In genomic region chr13:43874512-43875092, GRCh38 we compare ENCODE assay signal across 9 cellular contexts. TPM values are rescaled to one million over a fixed set of nuclear protein-coding genes. Genes with fewer than 3 reads are reported as not detected.
DNase-seq lines count a peak whose midpoint lies in the region; ATAC-seq, FAIRE-seq and TF ChIP-seq lines count a peak whose summit lies in the region.
"Had no signal": no experiment of that assay in that cellular context is flagged by ENCODE, and none has a peak within 500 bp of the region (broad histone marks: within the 10 kb centered on the region; RNA-seq: fewer than 3 reads in every experiment).

No MANE protein-coding gene starts in this region.

- no peak overlapping the region for H2BK12ac ChIP-seq in H1 (ENCODE audit: low read depth, low read length)

- WGBS in H1 (ENCODE audit: extremely low coverage in 1 of 2, insufficient coverage in 1 of 2, insufficient read length in 1 of 2, insufficient replicate concordance in 2 of 2, low coverage in 1 of 2, low lambda C conversion rate in 2 of 2, missing lambda C conversion rate in 1 of 2), 2 experiments, result 35% methylated on average over 2 of the region's 2 CpGs; no CpG with 5 or more reads in 1 of the 2 experiments
- 10 to 19% (median 18%) methylated on average over 2 of the region's 2 CpGs for WGBS in psoas muscle, 3 donors

- H3K27me3 ChIP-seq in H1 (replicated peaks in 1 of 4; ENCODE audit: control insufficient read depth in 3 of 4, extremely low read depth in 1 of 4, insufficient read depth in 3 of 4, low read length in 3 of 4) (no peaks in the 10 kb centered on the region), psoas muscle (ENCODE audit: insufficient read depth in 3 of 3, low read length in 2 of 3) (no peaks in the 10 kb centered on the region), H7 (ENCODE audit: control insufficient read depth, insufficient read depth, low read length) (no peaks in the 10 kb centered on the region; the same call in 1 of the 2 replicates)

- H3K79me2 ChIP-seq in H1 (ENCODE audit: control insufficient read depth in 1 of 2, insufficient read depth in 2 of 2, low read length in 2 of 2), result no peaks in the 10 kb centered on the region; a peak in 1 of 4 replicates

- no peak overlapping the region for H4K8ac ChIP-seq in H1 (ENCODE audit: extremely low read depth, insufficient read depth, low read length)

- H3K56ac ChIP-seq in H1 (replicated peaks; ENCODE audit: insufficient read length, low read depth, low read length), result no peak overlapping the region

- H3K4me1 ChIP-seq in H1 (replicated peaks in 1 of 4; ENCODE audit: control insufficient read depth in 3 of 4, insufficient read depth in 4 of 4, low read length in 3 of 4) (peaks cover 0 to 6% (median 1%) of the 10 kb centered on the region in 4 experiments; a peak in 3 of 7 replicates), psoas muscle (no peaks in the 10 kb centered on the region)

- no peaks in the 10 kb centered on the region for H4K20me1 ChIP-seq in H1 (replicated peaks in 1 of 2; ENCODE audit: control insufficient read depth in 1 of 2, insufficient read depth in 2 of 2, low read length in 2 of 2)

- TF ChIP-seq EP300 in H1 (IDR thresholded peaks at IDR 0.05; ENCODE audit: borderline replicate concordance in 1 of 2, low read depth in 2 of 2, low read length in 2 of 2), result no peak

- H2AK5ac ChIP-seq in H1 (ENCODE audit: low read depth, low read length), result no peak overlapping the region

- no peak overlapping the region for H3K18ac ChIP-seq in H1 (ENCODE audit: extremely low read depth, low read length)

- H3K4ac ChIP-seq in H1 (replicated peaks; ENCODE audit: insufficient read length, low read depth, low read length), result no peak overlapping the region

- DNase-seq in NCI-H2107 treated with DMSO at 0.1 percent for 48 hours (lab: John Stamatoyannopoulos, UW; ENCODE audit: unreplicated experiment), result peak; percentile 20
- no peak for DNase-seq in NCI-H2107 (lab: John Stamatoyannopoulos, UW)
- DNase-seq in NCI-H69 (lab: John Stamatoyannopoulos, UW), result peak; percentile 45
- DNase-seq in H1 (ENCODE audit: low read depth in 1 of 2, low spot score in 2 of 2), result no peak
- DNase-seq in psoas muscle, result no peak
- DNase-seq in H7, result no peak
- DNase-seq in OCI-M2 (lab: John Stamatoyannopoulos, UW; ENCODE audit: unreplicated experiment), result no peak
- DNase-seq in posterior vena cava (ENCODE audit: low spot score), result no peak
- DNase-seq: activated B cell treated with CpG ODN at 0.5 μM for 24 hours had no signal

- intact Hi-C loops in psoas muscle (cut with DNase I) (loop anchor here (2.0 to 10.0 kb wide), 5 partner anchors 570 to 1282 kb away; no protein-coding TSS in a partner anchor), posterior vena cava (cut with DNase I) (loop anchor here in 1 of 2 donors (10.0 kb wide), 1 partner anchor 790 kb away; no protein-coding TSS in a partner anchor)

- H3K27ac ChIP-seq in H1 (ENCODE audit: low read depth, low read length) (no peak overlapping the region), psoas muscle (no peak overlapping the region)

- POLR2A ChIA-PET in H1 (lab: Charles Lee; ENCODE audit: partially characterized antibody), result no interaction called here

- ATAC-seq in psoas muscle, result no peak

- H4K5ac ChIP-seq in H1 (ENCODE audit: insufficient read length, low read depth, low read length), result no peak overlapping the region

- FAIRE-seq in H1 (lab: Jason Lieb, UNC), result no peak

- TF ChIP-seq POLR2A in H1 (IDR thresholded peaks at IDR 0.05; ENCODE audit: control extremely low read depth in 1 of 2, low read depth in 2 of 2, low read length in 2 of 2), result no peak

- H2BK20ac ChIP-seq in H1 (ENCODE audit: low read length), result no peak overlapping the region

- H2BK15ac ChIP-seq in H1 (ENCODE audit: low read length), result no peak overlapping the region

- H2BK5ac ChIP-seq in H1 (ENCODE audit: low read depth, low read length), result no peak overlapping the region

- H3K4me3 ChIP-seq in H1 (ENCODE audit: extremely low read depth in 1 of 4, insufficient read depth in 2 of 4, low read depth in 3 of 4, low read length in 4 of 4) (no peak overlapping the region), psoas muscle (no peak overlapping the region), H7 (ENCODE audit: insufficient read depth, low read depth, low read length) (no peak overlapping the region)

- CTCF ChIA-PET in H1 (lab: Charles Lee; ENCODE audit: partially characterized antibody), result interaction anchor here (0.9 to 1.1 kb wide), 3 partner anchors 14 to 906 kb away, joined by 3 read pairs; no protein-coding TSS in a partner anchor

- no peak overlapping the region for H2AFZ ChIP-seq in H1 (ENCODE audit: low read length)

- H3K23me2 ChIP-seq in H1 (ENCODE audit: low read depth, low read length), result peaks cover 4% of the 10 kb centered on the region; the same call in 1 of the 2 replicates

- H3K4me2 ChIP-seq in H1 (ENCODE audit: insufficient read depth in 1 of 2, low read depth in 2 of 2, low read length in 2 of 2), result no peak overlapping the region

- H3K9me3 ChIP-seq in H1 (ENCODE audit: insufficient read depth in 2 of 2, low read depth in 1 of 2, low read length in 1 of 2), result no peaks in the 10 kb centered on the region
- no peaks in the 10 kb centered on the region for H3K9me3 ChIP-seq in psoas muscle

- TF ChIP-seq CTCF in H1 (IDR thresholded peaks at IDR 0.05; ENCODE audit: control extremely low read depth in 1 of 3, insufficient read depth in 1 of 3, low read depth in 1 of 3, low read length in 3 of 3), result peak in 1 of 3 experiments; percentile 20; a peak in 2 of 4 replicates
- peak; percentile 75 for TF ChIP-seq CTCF in psoas muscle (IDR thresholded peaks at IDR 0.05)

- H3K9ac ChIP-seq in H1 (replicated peaks in 1 of 4; ENCODE audit: extremely low read depth in 1 of 4, low read depth in 3 of 4, low read length in 3 of 4), result no peak overlapping the region

- H3K14ac ChIP-seq in H1 (ENCODE audit: insufficient read length), result no peak overlapping the region

- H3K79me1 ChIP-seq in H1 (ENCODE audit: low read depth, low read length), result no peaks in the 10 kb centered on the region

- H3K36me3 ChIP-seq in H1 (ENCODE audit: control insufficient read depth in 2 of 4, insufficient read depth in 4 of 4, low read length in 3 of 4) (no peaks in the 10 kb centered on the region), psoas muscle (ENCODE audit: insufficient read depth in 1 of 2, low read depth in 1 of 2) (no peaks in the 10 kb centered on the region), H7 (replicated peaks; ENCODE audit: control insufficient read depth, insufficient read depth, low read length) (no peaks in the 10 kb centered on the region)

- no peak overlapping the region for H4K91ac ChIP-seq in H1 (replicated peaks; ENCODE audit: insufficient read length, low read length)

- H3K23ac ChIP-seq in H1 (ENCODE audit: insufficient read length), result no peak overlapping the region

- no peak overlapping the region for H2BK120ac ChIP-seq in H1 (replicated peaks; ENCODE audit: low read depth, low read length)

- peak in 1 of 2 experiments; percentile 50; a peak in 3 of 4 replicates for TF ChIP-seq RAD21 in H1 (IDR thresholded peaks at IDR 0.05 in 1 of 2, conservative IDR thresholded peaks at IDR 0.05 in 1 of 2; ENCODE audit: low read depth in 2 of 2, low read length in 2 of 2)

TF ChIP-seq in H1, 55 proteins besides CTCF, POLR2A, EP300 and RAD21:
- TF ChIP-seq ZNF274 (IDR thresholded peaks at IDR 0.05; ENCODE audit: borderline replicate concordance, extremely low read depth, low read length), result no peak
- peak; percentile 96 for TF ChIP-seq CEBPB (IDR thresholded peaks at IDR 0.05; ENCODE audit: low read depth, low read length)

RNA-seq across cellular contexts. Expression of gene CCDC122, which starts 4.9 kb away (rescaled TPM):
- total RNA-seq in H1 (2021; fragmentation: NEBNext Ultra II Directional; extraction: Animal tissue kit (Norgen Biotek cat#: 25700)), result 3.7 and 5.8 TPM in 2 replicates
- polyA plus RNA-seq in H1 (2011; rRNA removed), result 2.9 and 7.7 TPM in 2 replicates
- polyA plus RNA-seq in H1 (2011; cell fraction: cytosol; rRNA removed), result 1.3 TPM
- polyA plus RNA-seq in H1 (2011; cell fraction: nucleus; rRNA removed), result 0.97 TPM
- polyA plus RNA-seq in H1 (2012, experiment 1 of 2), result 1.5 to 11.8 TPM (median 5.4 TPM) in 4 replicates
- polyA plus RNA-seq in H1 (2012, experiment 2 of 2), result 1.6 TPM
- polyA plus RNA-seq in H1 (2013, experiment 1 of 2), result 12.6 TPM
- polyA plus RNA-seq in H1 (2013, experiment 2 of 2), result 10.8 TPM
- polyA minus RNA-seq in H1 (2011; rRNA and poly(A)+ RNA removed), result 0.76 and 2.0 TPM in 2 replicates
- 3.2 TPM for polyA minus RNA-seq in H1 (2011; cell fraction: cytosol; rRNA and poly(A)+ RNA removed)
- polyA minus RNA-seq in H1 (2011; cell fraction: nucleus; rRNA and poly(A)+ RNA removed), result 15.5 TPM
- total RNA-seq in psoas muscle, result 1 to 10 TPM in 2 of 4 donors, under 1 TPM in 2; 0.63 to 1.6 (median 0.97) TPM
- polyA plus RNA-seq in psoas muscle, result 1 to 10 TPM in 1 of 3 donors, under 1 TPM in 2; 0.15 to 1.3 (median 0.70) TPM
- 2.8 and 4.3 TPM in 2 replicates for total RNA-seq in H7 (2014; rRNA removed; shearing (Covaris generic))
- total RNA-seq in posterior vena cava, result 1 to 10 TPM; 5.8 to 9.9 TPM

RNA-seq across cellular contexts. Expression of gene LACC1, which starts 5.1 kb away (rescaled TPM):
- 2.8 and 3.6 TPM in 2 replicates for total RNA-seq in H1 (2021; fragmentation: NEBNext Ultra II Directional; extraction: Animal tissue kit (Norgen Biotek cat#: 25700))
- polyA plus RNA-seq in H1 (2011; rRNA removed), result 0.49 and 0.57 TPM in 2 replicates
- polyA plus RNA-seq in H1 (2011; cell fraction: cytosol; rRNA removed), result 1.6 TPM
- polyA plus RNA-seq in H1 (2011; cell fraction: nucleus; rRNA removed), result 1.7 TPM
- 1.1 to 2.9 TPM (median 1.6 TPM) in 4 replicates for polyA plus RNA-seq in H1 (2012, experiment 1 of 2)
- 0.12 TPM for polyA plus RNA-seq in H1 (2012, experiment 2 of 2)
- polyA plus RNA-seq in H1 (2013, experiment 1 of 2), result 2.6 TPM
- 2.7 TPM for polyA plus RNA-seq in H1 (2013, experiment 2 of 2)
- 1.4 and 1.5 TPM in 2 replicates for polyA minus RNA-seq in H1 (2011; rRNA and poly(A)+ RNA removed)
- polyA minus RNA-seq in H1 (2011; cell fraction: cytosol; rRNA and poly(A)+ RNA removed), result 1.4 TPM
- polyA minus RNA-seq in H1 (2011; cell fraction: nucleus; rRNA and poly(A)+ RNA removed), result 2.9 TPM
- 1 to 10 TPM; 1.2 to 2.4 (median 1.8) TPM for total RNA-seq in psoas muscle
- 1 to 10 TPM in 2 of 3 donors, under 1 TPM in 1; 0.35 to 3.2 (median 2.9) TPM for polyA plus RNA-seq in psoas muscle
- 0.14 and 0.33 TPM in 2 replicates for total RNA-seq in H7 (2014; rRNA removed; shearing (Covaris generic))
- 10 to 100 TPM; 12.7 to 13.1 TPM for total RNA-seq in posterior vena cava

Comparison
In these comparisons a context has a peak if more than half of its experiments do, and no peak if none do; other contexts are left out.
1. DNase-seq: peak in NCI-H2107 treated with DMSO at 0.1 percent for 48 hours (single experiment) and NCI-H69 (single experiment); none in NCI-H2107 (single experiment), H1 (0 of 2), psoas muscle (0 of 2), H7 (single experiment), OCI-M2 (single experiment) and posterior vena cava (single experiment).